8 cellular contexts compared by ENCODE assay signal in genomic region chr4:110515676-110516075, GRCh38. TPM values are rescaled to one million over a fixed set of nuclear protein-coding genes. Genes with fewer than 3 reads are reported as not detected.
DNase-seq lines count a peak whose midpoint lies in the region; ATAC-seq, FAIRE-seq and TF ChIP-seq lines count a peak whose summit lies in the region.

No MANE protein-coding gene starts in this region.

- peaks cover 10 to 16% (median 13%) of the 10 kb centered on the region in 4 donors for H3K4me1 Mint-ChIP-seq in CD4-positive, alpha-beta memory T cell
- peaks cover 13% of the 10 kb centered on the region for H3K4me1 Mint-ChIP-seq in activated B cell treated with CpG ODN at 0.5 μM for 24 hours

- peaks cover 12% of the 10 kb centered on the region for H3K4me1 ChIP-seq in CD4-positive, alpha-beta memory T cell (ENCODE audit: insufficient read depth, low read length)
- H3K4me1 ChIP-seq in HCT116 (ENCODE audit: control insufficient read depth in 1 of 2, insufficient read depth in 2 of 2, low read length in 2 of 2) (peaks cover 0 to 9% of the 10 kb centered on the region in 2 experiments; a peak in 1 of 4 replicates), right lobe of liver (peaks cover 0 to 4% (median 0%) of the 10 kb centered on the region in 4 donors)

- no peaks in the 10 kb centered on the region for H3K27me3 ChIP-seq in CD4-positive, alpha-beta memory T cell (ENCODE audit: insufficient read depth, low read length)
- H3K27me3 ChIP-seq in HCT116 (ENCODE audit: insufficient read depth, low read length) (no peaks in the 10 kb centered on the region), right lobe of liver (no peaks in the 10 kb centered on the region)

- H3K9ac ChIP-seq in HCT116 (ENCODE audit: low read length): no peak overlapping the region

- peak overlapping the region; percentile 91 to 99 (median 97) for H3K4me3 Mint-ChIP-seq in CD4-positive, alpha-beta memory T cell
- H3K4me3 Mint-ChIP-seq in activated B cell treated with CpG ODN at 0.5 μM for 24 hours: peak overlapping the region; percentile 94

- H3K9me3 Mint-ChIP-seq in CD4-positive, alpha-beta memory T cell: no peaks in the 10 kb centered on the region
- H3K9me3 Mint-ChIP-seq in activated B cell treated with CpG ODN at 0.5 μM for 24 hours: no peaks in the 10 kb centered on the region

- peaks cover 0 to 5% of the 10 kb centered on the region in 2 donors for H3K27me3 Mint-ChIP-seq in CD4-positive, alpha-beta memory T cell
- H3K27me3 Mint-ChIP-seq in activated B cell treated with CpG ODN at 0.5 μM for 24 hours: no peaks in the 10 kb centered on the region

- no peak for TF ChIP-seq CTCF in HCT116 (IDR thresholded peaks at IDR 0.05 in 2 of 3, conservative IDR thresholded peaks at IDR 0.05 in 1 of 3; ENCODE audit: borderline replicate concordance in 1 of 3, insufficient read depth in 1 of 3, low read depth in 2 of 3, low read length in 2 of 3)
- no peak for TF ChIP-seq CTCF in activated B cell treated with CpG ODN at 0.5 μM for 24 hours (IDR thresholded peaks at IDR 0.05)
- no peak for TF ChIP-seq CTCF in right lobe of liver (IDR thresholded peaks at IDR 0.05)
- no peak for TF ChIP-seq CTCF in RWPE1 (conservative IDR thresholded peaks at IDR 0.05; ENCODE audit: low read depth)

- H3K9me2 ChIP-seq in HCT116 (ENCODE audit: insufficient read depth): no peaks in the 10 kb centered on the region

- 16% methylated on average over 5 of the region's 5 CpGs for WGBS in right lobe of liver (ENCODE audit: insufficient coverage, low coverage, low lambda C conversion rate, missing lambda C conversion rate)

- no peak overlapping the region for H3K27ac ChIP-seq in CD4-positive, alpha-beta memory T cell (ENCODE audit: low read depth, low read length)
- H3K27ac ChIP-seq in HCT116 (ENCODE audit: low read depth, low read length) (no peak overlapping the region), right lobe of liver (peak overlapping the region; percentile 56 to 74 (median 73)), RWPE1 (no peak overlapping the region)

- no peaks in the 10 kb centered on the region for H3K36me3 ChIP-seq in CD4-positive, alpha-beta memory T cell (ENCODE audit: insufficient read depth, low read length)
- H3K36me3 ChIP-seq in HCT116 (ENCODE audit: control insufficient read depth in 1 of 2, insufficient read depth in 2 of 2, low read length in 2 of 2) (no peaks in the 10 kb centered on the region), right lobe of liver (peaks cover 0 to 4% (median 0%) of the 10 kb centered on the region in 4 donors)

- intact Hi-C loops in CD4-positive, alpha-beta memory T cell (cut with micrococcal nuclease): loop anchor here (1.0 to 5.0 kb wide), 5 partner anchors 303 to 1093 kb away; partner anchors contain the start of gene ELOVL6
- intact Hi-C loops in HCT116 (cut with micrococcal nuclease): loop anchor here (1.0 to 10.0 kb wide), 7 partner anchors 171 to 1119 kb away; partner anchors contain the start of gene ELOVL6
- intact Hi-C loops in activated B cell treated with CpG ODN at 0.5 μM for 24 hours (cut with micrococcal nuclease): loop anchor here (1.0 to 10.0 kb wide), 8 partner anchors 171 to 1516 kb away; partner anchors contain the start of gene ELOVL6
- intact Hi-C loops in right lobe of liver (cut with DNase I): loop anchor here in 1 of 2 donors (10.0 kb wide), 1 partner anchor 521 kb away; no protein-coding TSS in a partner anchor

- CTCF ChIA-PET in CD4-positive, alpha-beta memory T cell (lab: Charles Lee; ENCODE audit: partially characterized antibody): interaction anchor here (0.6 to 17.4 kb wide), 15 partner anchors 7 to 544 kb away, joined by 3 to 733 read pairs (median 3); no protein-coding TSS in a partner anchor
- CTCF ChIA-PET in HCT116 (lab: Charles Lee): interaction anchor here (1.3 to 5.3 kb wide), 6 partner anchors 10 to 518 kb away, joined by 3 to 61 read pairs (median 8); no protein-coding TSS in a partner anchor
- CTCF ChIA-PET in activated B cell treated with CpG ODN at 0.5 μM for 24 hours (lab: Charles Lee): interaction anchor here (13.9 to 14.3 kb wide), 2 partner anchors 510 to 519 kb away, joined by 147 to 232 read pairs; no protein-coding TSS in a partner anchor
- CTCF ChIA-PET in RWPE1 (lab: Yijun Ruan, JAX): interaction anchor here (0.5 to 1.5 kb wide), 4 partner anchors 209 to 1077 kb away, joined by 4 to 6 read pairs (median 4); no protein-coding TSS in a partner anchor

- POLR2A ChIA-PET in CD4-positive, alpha-beta memory T cell (lab: Charles Lee; ENCODE audit: partially characterized antibody): no interaction called here
- POLR2A ChIA-PET in HCT116 (lab: Charles Lee) (interaction anchor here (1.0 to 1.8 kb wide), 2 partner anchors 108 to 514 kb away, joined by 3 to 4 read pairs; no protein-coding TSS in a partner anchor), activated B cell treated with CpG ODN at 0.5 μM for 24 hours (lab: Charles Lee) (no interaction called here), RWPE1 (lab: Yijun Ruan, JAX; ENCODE audit: low non-redundant PET) (no interaction called here)

- BruUV-seq in HCT116 (replicated peaks; lab: Mats Ljungman, UMichigan): no TSS peak

- peak overlapping the region in 6 of 7 donors; percentile 41 to 96 (median 83) for H3K27ac Mint-ChIP-seq in CD4-positive, alpha-beta memory T cell
- no peak overlapping the region for H3K27ac Mint-ChIP-seq in activated B cell treated with CpG ODN at 0.5 μM for 24 hours

- DNase-seq in CD4-positive, alpha-beta memory T cell: peak in 3 of 5 donors; percentile 2 to 7 (median 5)
- DNase-seq in HCT116 (ENCODE audit: low read depth, low spot score) (no peak), activated B cell treated with CpG ODN at 0.5 μM for 24 hours (no peak), right lobe of liver (no peak), NCI-H146 treated with DMSO at 0.1 percent for 48 hours (lab: John Stamatoyannopoulos, UW; ENCODE audit: unreplicated experiment) (no peak), RCC 7860 (ENCODE audit: low spot score) (no peak), RWPE1 (ENCODE audit: low spot score) (no peak)
- no peak for DNase-seq in activated CD4-positive, alpha-beta T cell treated with anti-CD3 and anti-CD28 coated beads for 1 hour

- peak overlapping the region; percentile 71 for H3K4me2 ChIP-seq in HCT116 (ENCODE audit: low read length)

- no peaks in the 10 kb centered on the region for H4K20me1 ChIP-seq in HCT116 (ENCODE audit: insufficient read depth)

- peak overlapping the region; percentile 84 to 97 for H3K4me3 ChIP-seq in CD4-positive, alpha-beta memory T cell (ENCODE audit: low read length in 2 of 2)
- H3K4me3 ChIP-seq in HCT116 (replicated peaks in 1 of 2; ENCODE audit: low read depth in 1 of 2, low read length in 2 of 2) (peak overlapping the region in 1 of 2 experiments; percentile 53; a peak in 3 of 4 replicates), right lobe of liver (peak overlapping the region; percentile 41 to 53 (median 49))

- H3K9me3 ChIP-seq in CD4-positive, alpha-beta memory T cell (ENCODE audit: control insufficient read depth in 1 of 2, low read length in 2 of 2): no peaks in the 10 kb centered on the region
- no peaks in the 10 kb centered on the region for H3K9me3 ChIP-seq in HCT116 (ENCODE audit: control insufficient read depth in 1 of 2, insufficient read depth in 1 of 2, low read depth in 1 of 2, low read length in 2 of 2)
- H3K9me3 ChIP-seq in right lobe of liver: no peaks in the 10 kb centered on the region

- TF ChIP-seq POLR2A in HCT116 (IDR thresholded peaks at IDR 0.05; ENCODE audit: borderline replicate concordance, extremely low read depth, insufficient read depth, insufficient read length) (no peak), right lobe of liver (IDR thresholded peaks at IDR 0.05) (no peak)

- H3K36me3 Mint-ChIP-seq in CD4-positive, alpha-beta memory T cell: peaks cover 0 to 2% of the 10 kb centered on the region in 2 donors
- no peaks in the 10 kb centered on the region for H3K36me3 Mint-ChIP-seq in activated B cell treated with CpG ODN at 0.5 μM for 24 hours (ENCODE audit: low read depth)

- FAIRE-seq in RCC 7860 (lab: Jason Lieb, UNC): no peak

- H2AFZ ChIP-seq in HCT116 (ENCODE audit: low read depth, low read length, poor library complexity, severe bottlenecking): peak overlapping the region; percentile 63

- no peaks in the 10 kb centered on the region for H3K79me2 ChIP-seq in HCT116 (ENCODE audit: insufficient read depth, low read length)

- no peak for TF ChIP-seq RAD21 in HCT116 (IDR thresholded peaks at IDR 0.05; ENCODE audit: low read depth)

- RAD21 ChIA-PET in HCT116 (lab: Charles Lee; ENCODE audit: low non-redundant PET in 1 of 2, low total read pairs in 2 of 2, uncharacterized antibody in 2 of 2, unreplicated experiment in 2 of 2): interaction anchor here in 1 of 2 experiments (1.4 kb wide), 1 partner anchor 171 kb away, joined by 5 read pairs; no protein-coding TSS in a partner anchor

- peak; percentile 25 for ATAC-seq in HCT116
- no peak for ATAC-seq in activated B cell treated with CpG ODN at 0.5 μM for 24 hours (ENCODE audit: low read depth)
- ATAC-seq in right lobe of liver: peak; percentile 62 to 71 (median 66)

TF ChIP-seq in HCT116, 20 proteins besides CTCF, POLR2A, EP300 and RAD21:
- no peak for TF ChIP-seq ZNF274 (IDR thresholded peaks at IDR 0.05; ENCODE audit: low read depth, low read length)
- TF ChIP-seq SIN3A (IDR thresholded peaks at IDR 0.05; ENCODE audit: low read depth): no peak

RNA-seq across cellular contexts. Expression of gene ENPEP, which starts 39.7 kb away (rescaled TPM):
- total RNA-seq in CD4-positive, alpha-beta memory T cell: not detected
- not detected for polyA plus RNA-seq in CD4-positive, alpha-beta memory T cell
- 4.5 TPM for total RNA-seq in HCT116 (2021; ENCODE audit: unreplicated experiment)
- 0.85 and 1.6 TPM in 2 replicates for polyA plus RNA-seq in HCT116 (2012)
- not detected in 2 replicates for total RNA-seq in activated B cell treated with CpG ODN at 0.5 μM for 24 hours
- total RNA-seq in right lobe of liver: 10 to 100 TPM; 15.5 to 28.7 (median 24.7) TPM

Comparison
In these comparisons a context has a peak if more than half of its experiments do, and no peak if none do; other contexts are left out.
1. DNase-seq: peak in CD4-positive, alpha-beta memory T cell (3 of 5); none in HCT116 (single experiment), activated B cell treated with CpG ODN at 0.5 μM for 24 hours (single experiment), right lobe of liver (0 of 3), NCI-H146 treated with DMSO at 0.1 percent for 48 hours (single experiment), RCC 7860 (single experiment), RWPE1 (single experiment) and activated CD4-positive, alpha-beta T cell treated with anti-CD3 and anti-CD28 coated beads for 1 hour (single experiment).
2. H3K27ac ChIP-seq: peak in right lobe of liver (3 of 3); none in CD4-positive, alpha-beta memory T cell (single experiment), HCT116 (single experiment) and RWPE1 (single experiment).